In genomic region chr2:137969418-137969765, GRCh38 we compare ENCODE assay signal across 8 cellular contexts. TPM values are rescaled to one million over a fixed set of nuclear protein-coding genes. Genes with fewer than 3 reads are reported as not detected.
DNase-seq lines count a peak whose midpoint lies in the region; ATAC-seq, FAIRE-seq and TF ChIP-seq lines count a peak whose summit lies in the region.

No MANE protein-coding gene starts in this region.

- H3K27me3 ChIP-seq in endothelial cell of umbilical vein (ENCODE audit: control insufficient read depth in 2 of 2, insufficient read depth in 2 of 2, low read length in 2 of 2) (no peaks in the 10 kb centered on the region), parathyroid adenoma (ENCODE audit: control insufficient read depth, insufficient read depth, low read length) (no peaks in the 10 kb centered on the region), GM23338 (ENCODE audit: insufficient read depth) (no peaks in the 10 kb centered on the region)

- H4K20me1 ChIP-seq in endothelial cell of umbilical vein (replicated peaks; ENCODE audit: control insufficient read depth, extremely low read depth, insufficient read depth, low read length), result no peaks in the 10 kb centered on the region
- no peaks in the 10 kb centered on the region for H4K20me1 ChIP-seq in GM23338 (replicated peaks; ENCODE audit: insufficient read depth)

- H3K4me1 Mint-ChIP-seq in T-helper 2 cell treated with Interferon-gamma antibody and Interleukin-4, amounts not matched to agents 5 μg/mL and 100 μg/mL, for 36 hours (ENCODE audit: low read depth), result no peaks in the 10 kb centered on the region
- no peaks in the 10 kb centered on the region for H3K4me1 Mint-ChIP-seq in natural killer cell treated with Interleukin-12 subunit alpha and Interleukin-12 subunit beta and Interleukin-15 and Interleukin-18, amount 100 ng/mL, for 72 hours (ENCODE audit: low read depth in 2 of 2)
- peaks cover 8% of the 10 kb centered on the region; the same call in 2 of the 3 replicates for H3K4me1 Mint-ChIP-seq in GM23338

- no peaks in the 10 kb centered on the region for H3K9me1 ChIP-seq in endothelial cell of umbilical vein (replicated peaks; ENCODE audit: control insufficient read depth, extremely low read depth, insufficient read depth, low read length)

- no peak for ATAC-seq in natural killer cell treated with Interleukin-12 subunit alpha and Interleukin-12 subunit beta and Interleukin-15 and Interleukin-18, amount 100 ng/mL, for 72 hours
- no peak for ATAC-seq in GM18505 (IDR thresholded peaks at IDR 0.05; ENCODE audit: unreplicated experiment)
- no peak for ATAC-seq in GM23338

- no peaks in the 10 kb centered on the region for H3F3A ChIP-seq in GM23338 (replicated peaks; ENCODE audit: low read depth)

- TF ChIP-seq POLR2A in endothelial cell of umbilical vein (IDR thresholded peaks at IDR 0.05; ENCODE audit: low read depth, low read length) (no peak), GM18505 (IDR thresholded peaks at IDR 0.05; ENCODE audit: borderline replicate concordance, extremely low read depth, insufficient read depth, insufficient read length) (no peak)

- H3K27ac Mint-ChIP-seq in T-helper 2 cell treated with Interferon-gamma antibody and Interleukin-4, amounts not matched to agents 5 μg/mL and 100 μg/mL, for 36 hours, result no peak overlapping the region
- no peak overlapping the region for H3K27ac Mint-ChIP-seq in natural killer cell treated with Interleukin-12 subunit alpha and Interleukin-12 subunit beta and Interleukin-15 and Interleukin-18, amount 100 ng/mL, for 72 hours
- H3K27ac Mint-ChIP-seq in GM23338, result no peak overlapping the region

- no peaks in the 10 kb centered on the region for H3K9me3 Mint-ChIP-seq in T-helper 2 cell treated with Interferon-gamma antibody and Interleukin-4, amounts not matched to agents 5 μg/mL and 100 μg/mL, for 36 hours
- H3K9me3 Mint-ChIP-seq in natural killer cell treated with Interleukin-12 subunit alpha and Interleukin-12 subunit beta and Interleukin-15 and Interleukin-18, amount 100 ng/mL, for 72 hours, result peaks cover 2% of the 10 kb centered on the region
- no peaks in the 10 kb centered on the region for H3K9me3 Mint-ChIP-seq in GM23338

- H3K27ac ChIP-seq in endothelial cell of umbilical vein (ENCODE audit: insufficient read depth, low read depth, low read length) (peak overlapping the region; percentile 74), parathyroid adenoma (peak overlapping the region; percentile 8), GM23338 (ENCODE audit: low read depth) (no peak overlapping the region)

- no peaks in the 10 kb centered on the region for H3K27me3 Mint-ChIP-seq in T-helper 2 cell treated with Interferon-gamma antibody and Interleukin-4, amounts not matched to agents 5 μg/mL and 100 μg/mL, for 36 hours (ENCODE audit: low read depth)
- no peaks in the 10 kb centered on the region for H3K27me3 Mint-ChIP-seq in natural killer cell treated with Interleukin-12 subunit alpha and Interleukin-12 subunit beta and Interleukin-15 and Interleukin-18, amount 100 ng/mL, for 72 hours
- H3K27me3 Mint-ChIP-seq in GM23338 (ENCODE audit: insufficient read depth, low read depth, poor library complexity), result peaks cover 2% of the 10 kb centered on the region

- H3K79me2 ChIP-seq in endothelial cell of umbilical vein (ENCODE audit: control insufficient read depth, insufficient read depth, low read length) (peaks cover 1% of the 10 kb centered on the region), parathyroid adenoma (no peaks in the 10 kb centered on the region), GM23338 (replicated peaks; ENCODE audit: insufficient read depth) (no peaks in the 10 kb centered on the region)

- H3K36me3 Mint-ChIP-seq in T-helper 2 cell treated with Interferon-gamma antibody and Interleukin-4, amounts not matched to agents 5 μg/mL and 100 μg/mL, for 36 hours (ENCODE audit: low read depth), result no peaks in the 10 kb centered on the region
- no peaks in the 10 kb centered on the region for H3K36me3 Mint-ChIP-seq in natural killer cell treated with Interleukin-12 subunit alpha and Interleukin-12 subunit beta and Interleukin-15 and Interleukin-18, amount 100 ng/mL, for 72 hours
- H3K36me3 Mint-ChIP-seq in GM23338 (ENCODE audit: low read depth), result no peaks in the 10 kb centered on the region

- no peak overlapping the region for H2AFZ ChIP-seq in endothelial cell of umbilical vein (ENCODE audit: low read depth, low read length)
- no peak overlapping the region for H2AFZ ChIP-seq in parathyroid adenoma
- no peak overlapping the region for H2AFZ ChIP-seq in GM23338

- no peak overlapping the region for H3K4me3 Mint-ChIP-seq in T-helper 2 cell treated with Interferon-gamma antibody and Interleukin-4, amounts not matched to agents 5 μg/mL and 100 μg/mL, for 36 hours
- no peak overlapping the region for H3K4me3 Mint-ChIP-seq in natural killer cell treated with Interleukin-12 subunit alpha and Interleukin-12 subunit beta and Interleukin-15 and Interleukin-18, amount 100 ng/mL, for 72 hours
- no peak overlapping the region for H3K4me3 Mint-ChIP-seq in GM23338

- no peak overlapping the region for H3K9ac ChIP-seq in endothelial cell of umbilical vein (replicated peaks; ENCODE audit: extremely low read depth, insufficient read depth, low read length)
- H3K9ac ChIP-seq in parathyroid adenoma, result no peak overlapping the region

- intact Hi-C loops in endothelial cell of umbilical vein (cut with micrococcal nuclease), result loop anchor here (2.0 kb wide), 2 partner anchors 239 to 531 kb away; partner anchors contain the start of gene SPOPL

- peaks cover 35% of the 10 kb centered on the region for H3K4me1 ChIP-seq in endothelial cell of umbilical vein (ENCODE audit: control insufficient read depth, extremely low read depth, insufficient read depth, low read length)
- H3K4me1 ChIP-seq in parathyroid adenoma, result peaks cover 13% of the 10 kb centered on the region
- peaks cover 8% of the 10 kb centered on the region for H3K4me1 ChIP-seq in GM23338 (ENCODE audit: insufficient read depth)

- H3K9me2 ChIP-seq in GM23338 (ENCODE audit: insufficient read depth), result no peaks in the 10 kb centered on the region

- DNase-seq in GM03348 (ENCODE audit: low spot score) (peak; percentile 53), NOMO-1 (lab: John Stamatoyannopoulos, UW; ENCODE audit: unreplicated experiment in 2 of 2) (peak; percentile 78 to 91), endothelial cell of umbilical vein (ENCODE audit: low read depth, low spot score) (peak; percentile 98), GM23338 (ENCODE audit: low spot score) (no peak)
- no peak for DNase-seq in T-helper 2 cell treated with Interferon-gamma antibody and Interleukin-4, amounts not matched to agents 5 μg/mL and 100 μg/mL, for 36 hours (ENCODE audit: low spot score)
- DNase-seq in natural killer cell treated with Interleukin-12 subunit alpha and Interleukin-12 subunit beta and Interleukin-15 and Interleukin-18, amount 100 ng/mL, for 72 hours (ENCODE audit: low spot score), result no peak

- H3K36me3 ChIP-seq in endothelial cell of umbilical vein (ENCODE audit: control insufficient read depth in 2 of 2, extremely low read depth in 1 of 2, insufficient read depth in 2 of 2, low read length in 2 of 2) (no peaks in the 10 kb centered on the region), parathyroid adenoma (ENCODE audit: control insufficient read depth, insufficient read depth, low read length) (no peaks in the 10 kb centered on the region), GM23338 (ENCODE audit: insufficient read depth) (no peaks in the 10 kb centered on the region)

- POLR2A ChIA-PET in endothelial cell of umbilical vein (lab: Charles Lee), result no interaction called here

- BruUV-seq in endothelial cell of umbilical vein (replicated peaks; lab: Mats Ljungman, UMichigan), result no TSS peak

- TF ChIP-seq CTCF in endothelial cell of umbilical vein (IDR thresholded peaks at IDR 0.05; ENCODE audit: extremely low read depth in 1 of 2, insufficient read depth in 1 of 2, low read depth in 1 of 2, low read length in 2 of 2) (no peak), parathyroid adenoma (IDR thresholded peaks at IDR 0.05) (no peak), GM23338 (conservative IDR thresholded peaks at IDR 0.05; ENCODE audit: low read depth in 2 of 2) (no peak)

- CTCF ChIA-PET in endothelial cell of umbilical vein (lab: Charles Lee), result interaction anchor here (0.6 to 1.8 kb wide), 8 partner anchors 12 to 138 kb away, joined by 3 to 6 read pairs (median 3); no protein-coding TSS in a partner anchor

- no peak overlapping the region for H3K4me3 ChIP-seq in endothelial cell of umbilical vein (replicated peaks in 1 of 3; ENCODE audit: insufficient read depth in 1 of 3, low read depth in 1 of 3, low read length in 3 of 3)
- no peak overlapping the region for H3K4me3 ChIP-seq in parathyroid adenoma (ENCODE audit: low read depth, low read length)
- H3K4me3 ChIP-seq in GM23338, result no peak overlapping the region

- dilution Hi-C loops in endothelial cell of umbilical vein (cut with MboI; ENCODE audit: extremely low pct_ligation_motif_present, low sequenced_read_pairs), result no loop called here

- peak overlapping the region; percentile 82 for H3K4me2 ChIP-seq in endothelial cell of umbilical vein (ENCODE audit: insufficient read depth, low read length)
- H3K4me2 ChIP-seq in parathyroid adenoma (ENCODE audit: low read length), result no peak overlapping the region
- no peak overlapping the region for H3K4me2 ChIP-seq in GM23338

- FAIRE-seq in endothelial cell of umbilical vein (lab: Jason Lieb, UNC), result peak; percentile 95

- no peaks in the 10 kb centered on the region for H3K9me3 ChIP-seq in endothelial cell of umbilical vein (replicated peaks; ENCODE audit: control insufficient read depth, insufficient read depth, low read length)
- no peaks in the 10 kb centered on the region for H3K9me3 ChIP-seq in parathyroid adenoma (ENCODE audit: control insufficient read depth, low read length)

TF ChIP-seq in endothelial cell of umbilical vein, 7 proteins besides CTCF, POLR2A, EP300 and RAD21 (continues in another document):
- no peak for TF ChIP-seq EZH2 (IDR thresholded peaks at IDR 0.05; ENCODE audit: borderline replicate concordance, low read depth, low read length, severe bottlenecking)

RNA-seq across cellular contexts. Expression of gene HNMT, which starts 5.1 kb away (rescaled TPM):
- total RNA-seq in endothelial cell of umbilical vein, result 13.4 and 16.9 TPM in 2 replicates
- polyA plus RNA-seq in endothelial cell of umbilical vein, result 7.7 and 8.6 TPM in 2 replicates
- polyA plus RNA-seq in endothelial cell of umbilical vein (2011; cell fraction: cytosol; rRNA removed), result 13.5 and 17.9 TPM in 2 replicates
- polyA plus RNA-seq in endothelial cell of umbilical vein (2011; cell fraction: nucleus; rRNA removed), result 11.9 and 14.3 TPM in 2 replicates
- polyA plus RNA-seq in endothelial cell of umbilical vein (2012), result 12.8 and 16.1 TPM in 2 replicates
- 6.5 and 10.3 TPM in 2 replicates for polyA minus RNA-seq in endothelial cell of umbilical vein
- 14.3 TPM for polyA minus RNA-seq in endothelial cell of umbilical vein (2011; cell fraction: cytosol; rRNA and poly(A)+ RNA removed)
- 10.6 and 11.9 TPM in 2 replicates for polyA minus RNA-seq in endothelial cell of umbilical vein (2011; cell fraction: nucleus; rRNA and poly(A)+ RNA removed)
- not detected for total RNA-seq in natural killer cell treated with Interleukin-12 subunit alpha and Interleukin-12 subunit beta and Interleukin-15 and Interleukin-18, amount 100 ng/mL, for 72 hours
- total RNA-seq in GM23338 (2014; rRNA removed; shearing (Covaris generic)), result 3.4 and 5.7 TPM in 2 replicates
- polyA plus RNA-seq in GM23338 (2016; fragmentation: Nextera tagmentation; extraction: Ambion mirVana), result 3.1 and 3.3 TPM in 2 replicates

Comparison
In these comparisons a context has a peak if more than half of its experiments do, and no peak if none do; other contexts are left out.
1. DNase-seq: peak in GM03348 (single experiment), NOMO-1 (2 of 2) and endothelial cell of umbilical vein (single experiment); none in T-helper 2 cell treated with Interferon-gamma antibody and Interleukin-4, amounts not matched to agents 5 μg/mL and 100 μg/mL, for 36 hours (single experiment), natural killer cell treated with Interleukin-12 subunit alpha and Interleukin-12 subunit beta and Interleukin-15 and Interleukin-18, amount 100 ng/mL, for 72 hours (single experiment) and GM23338 (single experiment).